In genomic region chr1:226164154-226164553, GRCh38 we compare ENCODE assay signal across 34 cellular contexts. TPM values are rescaled to one million over a fixed set of nuclear protein-coding genes. Genes with fewer than 3 reads are reported as not detected.
"Had no signal": no experiment of that assay in that cellular context is flagged by ENCODE, and none has a peak within 500 bp of the region (broad histone marks: within the 10 kb centered on the region; RNA-seq: fewer than 3 reads in every experiment).

No MANE protein-coding gene starts in this region.

- H3K9me3 Mint-ChIP-seq: activated CD4-positive, alpha-beta memory T cell treated with anti-CD3 and anti-CD28 coated beads for 36 hours; activated CD4-positive, alpha-beta T cell treated with anti-CD3 and anti-CD28 coated beads, Interleukin-2, amount 10 ng/mL, durations not matched to agents 24 days and 14 days; activated naive CD4-positive, alpha-beta T cell treated with anti-CD3 and anti-CD28 coated beads, Interleukin-2, amount 10 ng/mL, durations not matched to agents 7 days and 5 days; activated naive CD4-positive, alpha-beta T cell treated with anti-CD3 and anti-CD28 coated beads, Interleukin-2, amount 50 U/mL, for 72 hours; activated naive CD8-positive, alpha-beta T cell treated with anti-CD3 and anti-CD28 coated beads, Interleukin-2, amount 10 ng/mL, durations not matched to agents 7 days and 5 days; activated T-cell treated with anti-CD3 and anti-CD28 coated beads, Interleukin-2, amount 50 U/mL, for 72 hours; T-helper 2 cell treated with Interferon-gamma antibody and Interleukin-4, amounts not matched to agents 5 μg/mL and 100 μg/mL, for 36 hours had no signal

- H3K4me3 Mint-ChIP-seq: activated CD4-positive, alpha-beta memory T cell treated with anti-CD3 and anti-CD28 coated beads for 36 hours; activated CD4-positive, alpha-beta T cell treated with anti-CD3 and anti-CD28 coated beads for 36 hours; activated CD4-positive, alpha-beta T cell treated with anti-CD3 and anti-CD28 coated beads, Interleukin-2, amount 10 ng/mL, durations not matched to agents 24 days and 14 days; activated CD8-positive, alpha-beta memory T cell treated with anti-CD3 and anti-CD28 coated beads, Interleukin-2, amount 10 ng/mL, durations not matched to agents 7 days and 5 days; activated CD8-positive, alpha-beta T cell treated with anti-CD3 and anti-CD28 coated beads, Interleukin-2, amount 10 ng/mL, durations not matched to agents 7 days and 5 days; activated naive CD4-positive, alpha-beta T cell treated with anti-CD3 and anti-CD28 coated beads, Interleukin-2, amount 10 ng/mL, durations not matched to agents 7 days and 5 days; activated naive CD8-positive, alpha-beta T cell treated with anti-CD3 and anti-CD28 coated beads, Interleukin-2, amount 10 ng/mL, durations not matched to agents 7 days and 5 days; activated T-cell treated with anti-CD3 and anti-CD28 coated beads, Interleukin-2, amount 50 U/mL, for 72 hours; brain; T-helper 17 cell; T-helper 2 cell treated with Interferon-gamma antibody and Interleukin-4, amounts not matched to agents 5 μg/mL and 100 μg/mL, for 36 hours had no signal

- H3K27ac ChIP-seq: ascending aorta, breast epithelium, cardiac muscle cell, colonic mucosa, epithelial cell of prostate, esophagus squamous epithelium, gastroesophageal sphincter, WERI-Rb-1 had no signal

- H3K4me3 ChIP-seq: ascending aorta, breast epithelium, cardiac muscle cell, colonic mucosa, esophagus squamous epithelium, gastroesophageal sphincter had no signal

- DNase-seq: activated CD4-positive, alpha-beta memory T cell treated with anti-CD3 and anti-CD28 coated beads for 36 hours; activated CD4-positive, alpha-beta T cell treated with anti-CD3 and anti-CD28 coated beads for 36 hours; activated CD4-positive, alpha-beta T cell treated with anti-CD3 and anti-CD28 coated beads, Interleukin-2, amount 10 ng/mL, durations not matched to agents 24 days and 14 days; activated CD4-positive, CD25-positive, alpha-beta regulatory T cell; activated CD4-positive, CD25-positive, alpha-beta regulatory T cell treated with anti-CD3 and anti-CD28 coated beads, Interleukin-2, amount 50 U/mL, for 72 hours; activated CD8-positive, alpha-beta memory T cell treated with anti-CD3 and anti-CD28 coated beads, Interleukin-2, amount 10 ng/mL, durations not matched to agents 7 days and 5 days; activated CD8-positive, alpha-beta memory T cell treated with anti-CD3 and anti-CD28 coated beads, Interleukin-2, amount 50 U/mL, for 4 hours; activated CD8-positive, alpha-beta T cell treated with anti-CD3 and anti-CD28 coated beads, Interleukin-2, amount 10 ng/mL, durations not matched to agents 7 days and 5 days; activated gamma-delta T cell; activated naive CD4-positive, alpha-beta T cell; activated naive CD4-positive, alpha-beta T cell treated with anti-CD3 and anti-CD28 coated beads, Interleukin-2, amount 10 ng/mL, durations not matched to agents 7 days and 5 days; activated naive CD8-positive, alpha-beta T cell treated with anti-CD3 and anti-CD28 coated beads, Interleukin-2, amount 10 ng/mL, durations not matched to agents 7 days and 5 days; activated T-cell treated with anti-CD3 and anti-CD28 coated beads, Interleukin-2, amount 50 U/mL, for 1 hour; activated T-cell treated with anti-CD3 and anti-CD28 coated beads, Interleukin-2, amount 50 U/mL, for 72 hours; central memory CD4-positive, alpha-beta T cell; cerebellar nuclear complex; colonic mucosa; effector CD8-positive, alpha-beta T cell; esophagus squamous epithelium; foreskin melanocyte; T-helper 1 cell; T-helper 17 cell; T1000; WERI-Rb-1 had no signal

- H3K27me3 ChIP-seq: ascending aorta, breast epithelium, cardiac muscle cell, colonic mucosa, esophagus squamous epithelium, gastroesophageal sphincter had no signal

- H3K36me3 ChIP-seq: colonic mucosa had no signal

- H3K4me1 ChIP-seq: ascending aorta, breast epithelium, colonic mucosa, esophagus squamous epithelium had no signal

- H3K27me3 Mint-ChIP-seq: activated CD4-positive, alpha-beta memory T cell treated with anti-CD3 and anti-CD28 coated beads for 36 hours; activated CD4-positive, alpha-beta T cell treated with anti-CD3 and anti-CD28 coated beads for 36 hours; activated CD4-positive, alpha-beta T cell treated with anti-CD3 and anti-CD28 coated beads, Interleukin-2, amount 10 ng/mL, durations not matched to agents 24 days and 14 days; activated CD8-positive, alpha-beta memory T cell treated with anti-CD3 and anti-CD28 coated beads, Interleukin-2, amount 10 ng/mL, durations not matched to agents 7 days and 5 days; activated naive CD4-positive, alpha-beta T cell treated with anti-CD3 and anti-CD28 coated beads, Interleukin-2, amount 10 ng/mL, durations not matched to agents 7 days and 5 days; activated naive CD8-positive, alpha-beta T cell treated with anti-CD3 and anti-CD28 coated beads, Interleukin-2, amount 10 ng/mL, durations not matched to agents 7 days and 5 days; brain; T-helper 17 cell had no signal

- H3K27ac Mint-ChIP-seq: activated CD4-positive, alpha-beta memory T cell treated with anti-CD3 and anti-CD28 coated beads for 36 hours; activated CD4-positive, alpha-beta T cell treated with anti-CD3 and anti-CD28 coated beads for 36 hours; activated CD4-positive, alpha-beta T cell treated with anti-CD3 and anti-CD28 coated beads, Interleukin-2, amount 10 ng/mL, durations not matched to agents 24 days and 14 days; activated CD8-positive, alpha-beta memory T cell treated with anti-CD3 and anti-CD28 coated beads, Interleukin-2, amount 10 ng/mL, durations not matched to agents 7 days and 5 days; activated CD8-positive, alpha-beta T cell treated with anti-CD3 and anti-CD28 coated beads, Interleukin-2, amount 10 ng/mL, durations not matched to agents 7 days and 5 days; activated naive CD4-positive, alpha-beta T cell treated with anti-CD3 and anti-CD28 coated beads, Interleukin-2, amount 10 ng/mL, durations not matched to agents 7 days and 5 days; activated naive CD4-positive, alpha-beta T cell treated with anti-CD3 and anti-CD28 coated beads, Interleukin-2, amount 50 U/mL, for 72 hours; activated naive CD8-positive, alpha-beta T cell treated with anti-CD3 and anti-CD28 coated beads, Interleukin-2, amount 10 ng/mL, durations not matched to agents 7 days and 5 days; activated T-cell treated with anti-CD3 and anti-CD28 coated beads, Interleukin-2, amount 50 U/mL, for 72 hours; T-helper 17 cell; T-helper 2 cell treated with Interferon-gamma antibody and Interleukin-4, amounts not matched to agents 5 μg/mL and 100 μg/mL, for 36 hours had no signal

- ATAC-seq: activated CD4-positive, alpha-beta T cell treated with anti-CD3 and anti-CD28 coated beads for 36 hours; activated CD8-positive, alpha-beta memory T cell treated with anti-CD3 and anti-CD28 coated beads, Interleukin-2, amount 10 ng/mL, durations not matched to agents 7 days and 5 days; activated CD8-positive, alpha-beta T cell treated with anti-CD3 and anti-CD28 coated beads, Interleukin-2, amount 10 ng/mL, durations not matched to agents 7 days and 5 days; activated naive CD4-positive, alpha-beta T cell treated with anti-CD3 and anti-CD28 coated beads, Interleukin-2, amount 50 U/mL, for 72 hours; activated T-cell treated with anti-CD3 and anti-CD28 coated beads, Interleukin-2, amount 50 U/mL, for 72 hours; gastroesophageal sphincter; T-helper 17 cell had no signal

- H3K4me1 Mint-ChIP-seq: activated CD8-positive, alpha-beta memory T cell treated with anti-CD3 and anti-CD28 coated beads, Interleukin-2, amount 10 ng/mL, durations not matched to agents 7 days and 5 days; activated naive CD4-positive, alpha-beta T cell treated with anti-CD3 and anti-CD28 coated beads, Interleukin-2, amount 10 ng/mL, durations not matched to agents 7 days and 5 days had no signal

RNA-seq across cellular contexts. Expression of gene MIXL1, which starts 59.3 kb away (rescaled TPM):
- total RNA-seq: activated CD4-positive, alpha-beta memory T cell treated with anti-CD3 and anti-CD28 coated beads for 36 hours; activated CD4-positive, alpha-beta T cell treated with anti-CD3 and anti-CD28 coated beads for 36 hours; activated CD4-positive, alpha-beta T cell treated with anti-CD3 and anti-CD28 coated beads, Interleukin-2, amount 10 ng/mL, durations not matched to agents 24 days and 14 days; activated CD8-positive, alpha-beta memory T cell treated with anti-CD3 and anti-CD28 coated beads, Interleukin-2, amount 10 ng/mL, durations not matched to agents 7 days and 5 days; activated CD8-positive, alpha-beta T cell treated with anti-CD3 and anti-CD28 coated beads, Interleukin-2, amount 10 ng/mL, durations not matched to agents 7 days and 5 days; activated naive CD8-positive, alpha-beta T cell treated with anti-CD3 and anti-CD28 coated beads, Interleukin-2, amount 10 ng/mL, durations not matched to agents 7 days and 5 days; activated T-cell treated with anti-CD3 and anti-CD28 coated beads, Interleukin-2, amount 50 U/mL, for 72 hours; ascending aorta; breast epithelium; colonic mucosa; esophagus squamous epithelium; fibroblast of lung; gastroesophageal sphincter; T-helper 17 cell had no signal
- polyA plus RNA-seq: esophagus had no signal
